ENCODE assay signal across 1 cellular context in the genomic region with DNA sequence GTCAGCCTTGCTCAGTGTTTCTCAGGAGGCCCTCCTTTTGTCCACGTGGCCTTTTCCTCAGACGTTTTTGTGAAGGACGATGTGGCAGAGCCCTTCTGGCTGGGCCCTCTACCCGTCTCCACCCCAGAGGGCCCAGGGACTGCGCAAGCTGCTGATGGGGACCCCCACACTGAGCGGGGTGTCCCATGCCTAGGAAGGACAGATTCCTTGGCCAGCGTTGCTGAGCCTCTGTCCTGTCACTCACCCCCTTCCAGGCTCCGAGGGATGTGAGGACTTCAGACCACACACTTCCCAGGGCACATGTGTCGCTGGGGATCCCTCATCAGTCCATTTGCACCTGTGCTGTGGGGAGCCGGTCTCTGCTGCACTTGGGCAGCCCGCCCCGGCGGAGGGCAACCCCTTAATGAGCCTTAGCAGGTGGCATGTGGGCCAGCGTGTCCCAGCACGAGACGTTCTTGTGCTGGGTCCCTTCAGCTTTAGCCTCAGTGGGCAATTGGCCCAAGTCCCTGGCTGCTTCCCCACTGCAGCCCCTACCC.
TF ChIP-seq lines count a peak whose summit lies in the region.

No MANE protein-coding gene starts in this region.

TF ChIP-seq in IMR-90, 13 proteins besides CTCF, POLR2A, EP300 and RAD21:
- no peak for TF ChIP-seq RFX5 (IDR thresholded peaks at IDR 0.05; ENCODE audit: low read depth, low read length)
- TF ChIP-seq FOS (IDR thresholded peaks at IDR 0.05; ENCODE audit: low read depth, low read length), result no peak
- no peak for TF ChIP-seq MXI1 (IDR thresholded peaks at IDR 0.05; ENCODE audit: borderline replicate concordance, low read depth, low read length)
- TF ChIP-seq RCOR1 (IDR thresholded peaks at IDR 0.05; ENCODE audit: insufficient replicate concordance, low read length), result no peak
- TF ChIP-seq CEBPB (IDR thresholded peaks at IDR 0.05; ENCODE audit: low read depth, low read length), result no peak
- no peak for TF ChIP-seq NFE2L2 (IDR thresholded peaks at IDR 0.05; ENCODE audit: low read depth, low read length)
- TF ChIP-seq, protein P1, sequence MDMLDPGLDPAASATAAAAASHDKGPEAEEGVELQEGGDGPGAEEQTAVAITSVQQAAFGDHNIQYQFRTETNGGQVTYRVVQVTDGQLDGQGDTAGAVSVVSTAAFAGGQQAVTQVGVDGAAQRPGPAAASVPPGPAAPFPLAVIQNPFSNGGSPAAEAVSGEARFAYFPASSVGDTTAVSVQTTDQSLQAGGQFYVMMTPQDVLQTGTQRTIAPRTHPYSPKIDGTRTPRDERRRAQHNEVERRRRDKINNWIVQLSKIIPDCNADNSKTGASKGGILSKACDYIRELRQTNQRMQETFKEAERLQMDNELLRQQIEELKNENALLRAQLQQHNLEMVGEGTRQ (IDR thresholded peaks at IDR 0.05; ENCODE audit: low read depth, low read length), result no peak
- TF ChIP-seq CHD1 (IDR thresholded peaks at IDR 0.05; ENCODE audit: low read depth, low read length), result no peak
- TF ChIP-seq MAFK (IDR thresholded peaks at IDR 0.05; ENCODE audit: low read depth, low read length), result no peak
- TF ChIP-seq MAZ (IDR thresholded peaks at IDR 0.05; ENCODE audit: borderline replicate concordance, low read depth, low read length), result no peak
- TF ChIP-seq BHLHE40 (IDR thresholded peaks at IDR 0.05; ENCODE audit: low read depth, low read length), result no peak
TF ChIP-seq in IMR-90: peak in this region for 0.
